In genomic region chr22:25318081-25318823, GRCh38 we compare ENCODE assay signal across 17 cellular contexts.
DNase-seq lines count a peak whose midpoint lies in the region; ATAC-seq and TF ChIP-seq lines count a peak whose summit lies in the region.
"Had no signal": no experiment of that assay in that cellular context is flagged by ENCODE, and none has a peak within 500 bp of the region (broad histone marks: within the 10 kb centered on the region; RNA-seq: fewer than 3 reads in every experiment).

No MANE protein-coding gene starts in this region.

- no peak overlapping the region for H3T11ph ChIP-seq in H9 (ENCODE audit: low read length)

- no peak overlapping the region for H3K4me3 ChIP-seq in naive thymus-derived CD4-positive, alpha-beta T cell (ENCODE audit: low read length)
- no peak overlapping the region for H3K4me3 ChIP-seq in upper lobe of right lung
- H3K4me3 ChIP-seq: GM23248 had no signal

- H3K27ac Mint-ChIP-seq in H9: no peak overlapping the region; a peak in 1 of 7 replicates
- H3K27ac Mint-ChIP-seq in naive thymus-derived CD4-positive, alpha-beta T cell: no peak overlapping the region
- no peak overlapping the region for H3K27ac Mint-ChIP-seq in stimulated activated memory B cell treated with anti-CD40 and anti-IgM and Interleukin-4, amounts not matched to agents 10 μg/mL and 1 μg/mL and 100 μg/mL, for 72 hours
- H3K27ac Mint-ChIP-seq: CD4-positive, CD25-positive, alpha-beta regulatory T cell; CD8-positive, alpha-beta memory T cell; IgD-negative memory B cell had no signal

- no peak overlapping the region for H2BK12ac ChIP-seq in H9 (ENCODE audit: insufficient read length, low read depth, low read length)

- peaks cover 5% of the 10 kb centered on the region for H3K27me3 Mint-ChIP-seq in H9 (ENCODE audit: low read depth)
- H3K27me3 Mint-ChIP-seq in naive thymus-derived CD4-positive, alpha-beta T cell: peaks cover 0 to 8% (median 0%) of the 10 kb centered on the region in 5 donors
- H3K27me3 Mint-ChIP-seq in stimulated activated memory B cell treated with anti-CD40 and anti-IgM and Interleukin-4, amounts not matched to agents 10 μg/mL and 1 μg/mL and 100 μg/mL, for 72 hours: peaks cover 32% of the 10 kb centered on the region
- H3K27me3 Mint-ChIP-seq: IgD-negative memory B cell had no signal

- no CpG with 5 or more reads among the region's 15 CpGs for WGBS in H9 (ENCODE audit: extremely low coverage, insufficient read length, low lambda C conversion rate)

- H3K4me2 ChIP-seq in H9 (ENCODE audit: insufficient read depth, insufficient read length, low read length): no peak overlapping the region

- H3K9me3 Mint-ChIP-seq in H9: no peaks in the 10 kb centered on the region
- no peaks in the 10 kb centered on the region for H3K9me3 Mint-ChIP-seq in naive thymus-derived CD4-positive, alpha-beta T cell
- H3K9me3 Mint-ChIP-seq in stimulated activated memory B cell treated with anti-CD40 and anti-IgM and Interleukin-4, amounts not matched to agents 10 μg/mL and 1 μg/mL and 100 μg/mL, for 72 hours: no peaks in the 10 kb centered on the region
- H3K9me3 Mint-ChIP-seq: CD4-positive, CD25-positive, alpha-beta regulatory T cell; CD8-positive, alpha-beta memory T cell; IgD-negative memory B cell had no signal

- no peak overlapping the region for H2BK5ac ChIP-seq in H9 (ENCODE audit: insufficient read length, low read length)

- H3K79me1 ChIP-seq in H9 (ENCODE audit: insufficient read depth, low read depth, low read length, poor library complexity, severe bottlenecking): no peaks in the 10 kb centered on the region

- intact Hi-C loops in naive thymus-derived CD4-positive, alpha-beta T cell (cut with micrococcal nuclease): no loop called here
- intact Hi-C loops in upper lobe of right lung (cut with DNase I): no loop called here

- no peaks in the 10 kb centered on the region for H3K23me2 ChIP-seq in H9 (ENCODE audit: insufficient read length, low read depth, low read length, poor library complexity, severe bottlenecking)

- no peak overlapping the region for H3K14ac ChIP-seq in H9 (ENCODE audit: insufficient read depth, low read length)

- H3K23ac ChIP-seq in H9 (ENCODE audit: insufficient read length, low read depth, low read length): no peak overlapping the region

- no peaks in the 10 kb centered on the region for H3K4me1 Mint-ChIP-seq in H9
- H3K4me1 Mint-ChIP-seq in naive thymus-derived CD4-positive, alpha-beta T cell: peaks cover 0 to 4% (median 0%) of the 10 kb centered on the region in 7 donors
- no peaks in the 10 kb centered on the region for H3K4me1 Mint-ChIP-seq in stimulated activated memory B cell treated with anti-CD40 and anti-IgM and Interleukin-4, amounts not matched to agents 10 μg/mL and 1 μg/mL and 100 μg/mL, for 72 hours
- H3K4me1 Mint-ChIP-seq: CD4-positive, CD25-positive, alpha-beta regulatory T cell; CD8-positive, alpha-beta memory T cell had no signal

- no peak overlapping the region; a peak in 1 of 5 replicates for H3K4me3 Mint-ChIP-seq in H9
- H3K4me3 Mint-ChIP-seq in naive thymus-derived CD4-positive, alpha-beta T cell: no peak overlapping the region
- H3K4me3 Mint-ChIP-seq in stimulated activated memory B cell treated with anti-CD40 and anti-IgM and Interleukin-4, amounts not matched to agents 10 μg/mL and 1 μg/mL and 100 μg/mL, for 72 hours: no peak overlapping the region
- H3K4me3 Mint-ChIP-seq: CD4-positive, CD25-positive, alpha-beta regulatory T cell; CD8-positive, alpha-beta memory T cell; IgD-negative memory B cell had no signal

- no peak overlapping the region for H4K5ac ChIP-seq in H9 (ENCODE audit: insufficient read length, low read depth, low read length)

- no peak overlapping the region for H2BK15ac ChIP-seq in H9 (ENCODE audit: low read depth, low read length)

- TF ChIP-seq CTCF in H9 (conservative IDR thresholded peaks at IDR 0.05) (no peak), upper lobe of right lung (IDR thresholded peaks at IDR 0.05) (no peak)

- no peaks in the 10 kb centered on the region for H3K36me3 Mint-ChIP-seq in H9 (ENCODE audit: insufficient read depth in 1 of 3, low read depth in 3 of 3)
- no peaks in the 10 kb centered on the region for H3K36me3 Mint-ChIP-seq in naive thymus-derived CD4-positive, alpha-beta T cell
- H3K36me3 Mint-ChIP-seq in stimulated activated memory B cell treated with anti-CD40 and anti-IgM and Interleukin-4, amounts not matched to agents 10 μg/mL and 1 μg/mL and 100 μg/mL, for 72 hours: no peaks in the 10 kb centered on the region
- H3K36me3 Mint-ChIP-seq: CD4-positive, CD25-positive, alpha-beta regulatory T cell; CD8-positive, alpha-beta memory T cell had no signal

- no peaks in the 10 kb centered on the region for H3K9me3 ChIP-seq in H9 (ENCODE audit: control insufficient read depth, low read depth, low read length)
- no peaks in the 10 kb centered on the region for H3K9me3 ChIP-seq in naive thymus-derived CD4-positive, alpha-beta T cell (ENCODE audit: control insufficient read depth in 2 of 3, low read length in 3 of 3)
- no peaks in the 10 kb centered on the region for H3K9me3 ChIP-seq in upper lobe of right lung
- H3K9me3 ChIP-seq: BE2C had no signal

- peak; percentile 10 for ATAC-seq in naive thymus-derived CD4-positive, alpha-beta T cell
- ATAC-seq in stimulated activated memory B cell treated with anti-CD40 and anti-IgM and Interleukin-4, amounts not matched to agents 10 μg/mL and 1 μg/mL and 100 μg/mL, for 72 hours: peak; percentile 31
- ATAC-seq in upper lobe of right lung (peak; percentile 21), HG03045 (IDR thresholded peaks at IDR 0.05; ENCODE audit: unreplicated experiment) (no peak)

- H3K27me3 ChIP-seq in H9 (ENCODE audit: insufficient read depth, low read length) (no peaks in the 10 kb centered on the region), upper lobe of right lung (no peaks in the 10 kb centered on the region)
- H3K27me3 ChIP-seq in naive thymus-derived CD4-positive, alpha-beta T cell (ENCODE audit: control insufficient read depth in 2 of 2, insufficient read depth in 2 of 2, low read length in 2 of 2): no peaks in the 10 kb centered on the region
- H3K27me3 ChIP-seq: BE2C had no signal

- no peaks in the 10 kb centered on the region for H4K20me1 ChIP-seq in H9 (ENCODE audit: control insufficient read depth, insufficient read depth, insufficient read length)

- H2BK20ac ChIP-seq in H9 (ENCODE audit: low read depth, low read length, poor library complexity, severe bottlenecking): no peak overlapping the region

- no peak overlapping the region for H2BK120ac ChIP-seq in H9 (ENCODE audit: low read depth, low read length, poor library complexity, severe bottlenecking)

- no peaks in the 10 kb centered on the region for H3K79me2 ChIP-seq in H9 (ENCODE audit: insufficient read depth, low read length)

- H3K27ac ChIP-seq in H9 (ENCODE audit: insufficient read length, low read depth, low read length) (no peak overlapping the region), upper lobe of right lung (no peak overlapping the region)
- no peak overlapping the region for H3K27ac ChIP-seq in naive thymus-derived CD4-positive, alpha-beta T cell (ENCODE audit: low read depth, low read length)
- H3K27ac ChIP-seq: GM23248 had no signal

- H3K18ac ChIP-seq in H9 (ENCODE audit: insufficient read length, low read depth, low read length): no peak overlapping the region

- H2AFZ ChIP-seq in H9 (ENCODE audit: low read length): no peak overlapping the region
- H2AFZ ChIP-seq: GM23248 had no signal

- DNase-seq in H9 (peak; percentile 32), upper lobe of right lung (no peak), RKO (ENCODE audit: low spot score) (no peak), SHP77 (lab: John Stamatoyannopoulos, UW) (no peak)
- DNase-seq in naive thymus-derived CD4-positive, alpha-beta T cell: no peak
- no peak for DNase-seq in activated CD4-positive, CD25-positive, alpha-beta regulatory T cell treated with anti-CD3 and anti-CD28 coated beads, Interleukin-2, amount 50 U/mL, for 72 hours
- DNase-seq: ACHN; BE2C; C1 segment of cervical spinal cord; CD4-positive, CD25-positive, alpha-beta regulatory T cell; CD8-positive, alpha-beta memory T cell; COR-L47; GM23248; KBM-7 had no signal

- POLR2A ChIA-PET in naive thymus-derived CD4-positive, alpha-beta T cell (lab: Charles Lee): no interaction called here

- H3K4me1 ChIP-seq in H9 (ENCODE audit: insufficient read depth, low read length) (no peaks in the 10 kb centered on the region), upper lobe of right lung (no peaks in the 10 kb centered on the region)
- no peaks in the 10 kb centered on the region for H3K4me1 ChIP-seq in naive thymus-derived CD4-positive, alpha-beta T cell (ENCODE audit: control insufficient read depth in 2 of 2, insufficient read depth in 2 of 2, low read length in 2 of 2)
- H3K4me1 ChIP-seq: BE2C had no signal

- H3K4ac ChIP-seq in H9 (ENCODE audit: low read depth, low read length): no peak overlapping the region

- H4K8ac ChIP-seq in H9 (replicated peaks; ENCODE audit: insufficient read length, low read depth, low read length): no peak overlapping the region

- CTCF ChIA-PET in naive thymus-derived CD4-positive, alpha-beta T cell (lab: Charles Lee): no interaction called here

- no peak overlapping the region for H3K56ac ChIP-seq in H9 (ENCODE audit: insufficient read length, low read depth, low read length)

- no peak overlapping the region for H4K91ac ChIP-seq in H9 (ENCODE audit: insufficient read length, low read depth, low read length)

- H2AK5ac ChIP-seq in H9 (ENCODE audit: insufficient read length, low read length): no peak overlapping the region

- H3K36me3 ChIP-seq in naive thymus-derived CD4-positive, alpha-beta T cell (ENCODE audit: control insufficient read depth in 2 of 3, insufficient read depth in 3 of 3, low read length in 3 of 3): no peaks in the 10 kb centered on the region
- no peaks in the 10 kb centered on the region for H3K36me3 ChIP-seq in upper lobe of right lung
- H3K36me3 ChIP-seq: BE2C had no signal

- H3K9ac ChIP-seq in H9 (ENCODE audit: extremely low read depth, insufficient read length, low read length): no peak overlapping the region
- H3K9ac ChIP-seq: GM23248 had no signal
